ENCODE assay signal across 9 cellular contexts in genomic region chrY:19076914-19077697, GRCh38.
A peak's percentile ranks its signal among the peaks of the same experiment; 100 is the strongest.
DNase-seq lines count a peak whose midpoint lies in the region; ATAC-seq lines count a peak whose summit lies in the region.
"Had no signal": no experiment of that assay in that cellular context is flagged by ENCODE, and none has a peak within 500 bp of the region (broad histone marks: within the 10 kb centered on the region; RNA-seq: fewer than 3 reads in every experiment).

No MANE protein-coding gene starts in this region.

- intact Hi-C loops in right cardiac atrium (cut with DNase I), result no loop called here

- no peaks in the 10 kb centered on the region for H3K36me3 ChIP-seq in H7 (replicated peaks; ENCODE audit: control insufficient read depth, insufficient read depth, low read length)

- H3K27me3 Mint-ChIP-seq in T-helper 1 cell treated with Interleukin-12 subunit alpha and Interleukin-12 subunit beta and Interleukin-4 antibody, amounts not matched to agents 30 μg/mL and 1 μg/mL, for 36 hours (ENCODE audit: low read depth), result peaks cover 4% of the 10 kb centered on the region
- peaks cover 11% of the 10 kb centered on the region for H3K27me3 Mint-ChIP-seq in activated CD4-positive, alpha-beta memory T cell treated with anti-CD3 and anti-CD28 coated beads, Interleukin-2, amount 10 ng/mL, durations not matched to agents 7 days and 5 days
- no peaks in the 10 kb centered on the region for H3K27me3 Mint-ChIP-seq in stimulated activated naive CD8-positive, alpha-beta T cell treated with anti-CD3 and anti-CD28 coated beads, Interleukin-15, Interleukin-2, amounts not matched to agents 100 ng/mL and 50 ng/mL, for 24 hours

- H3K36me3 Mint-ChIP-seq in T-helper 1 cell treated with Interleukin-12 subunit alpha and Interleukin-12 subunit beta and Interleukin-4 antibody, amounts not matched to agents 30 μg/mL and 1 μg/mL, for 36 hours (ENCODE audit: low read depth), result no peaks in the 10 kb centered on the region
- H3K36me3 Mint-ChIP-seq in activated CD4-positive, alpha-beta memory T cell treated with anti-CD3 and anti-CD28 coated beads, Interleukin-2, amount 10 ng/mL, durations not matched to agents 7 days and 5 days (ENCODE audit: low read depth), result peaks cover 3% of the 10 kb centered on the region
- no peaks in the 10 kb centered on the region for H3K36me3 Mint-ChIP-seq in stimulated activated naive CD8-positive, alpha-beta T cell treated with anti-CD3 and anti-CD28 coated beads, Interleukin-15, Interleukin-2, amounts not matched to agents 100 ng/mL and 50 ng/mL, for 24 hours (ENCODE audit: low read depth)

- POLR2A ChIA-PET in activated CD4-positive, alpha-beta memory T cell treated with anti-CD3 and anti-CD28 coated beads, Interleukin-2, amount 10 ng/mL, durations not matched to agents 7 days and 5 days (lab: Charles Lee), result no interaction called here

- ATAC-seq in right cardiac atrium, result peak in 1 of 2 donors; percentile 93

- H3K27ac Mint-ChIP-seq in T-helper 1 cell treated with Interleukin-12 subunit alpha and Interleukin-12 subunit beta and Interleukin-4 antibody, amounts not matched to agents 30 μg/mL and 1 μg/mL, for 36 hours, result peak overlapping the region; percentile 33
- no peak overlapping the region for H3K27ac Mint-ChIP-seq in activated CD4-positive, alpha-beta memory T cell treated with anti-CD3 and anti-CD28 coated beads, Interleukin-2, amount 10 ng/mL, durations not matched to agents 7 days and 5 days
- H3K27ac Mint-ChIP-seq in stimulated activated naive CD8-positive, alpha-beta T cell treated with anti-CD3 and anti-CD28 coated beads, Interleukin-15, Interleukin-2, amounts not matched to agents 100 ng/mL and 50 ng/mL, for 24 hours, result peak overlapping the region; percentile 65

- no peaks in the 10 kb centered on the region for H3K9me3 Mint-ChIP-seq in T-helper 1 cell treated with Interleukin-12 subunit alpha and Interleukin-12 subunit beta and Interleukin-4 antibody, amounts not matched to agents 30 μg/mL and 1 μg/mL, for 36 hours
- H3K9me3 Mint-ChIP-seq in activated CD4-positive, alpha-beta memory T cell treated with anti-CD3 and anti-CD28 coated beads, Interleukin-2, amount 10 ng/mL, durations not matched to agents 7 days and 5 days, result no peaks in the 10 kb centered on the region
- H3K9me3 Mint-ChIP-seq in stimulated activated naive CD8-positive, alpha-beta T cell treated with anti-CD3 and anti-CD28 coated beads, Interleukin-15, Interleukin-2, amounts not matched to agents 100 ng/mL and 50 ng/mL, for 24 hours, result no peaks in the 10 kb centered on the region

- CTCF ChIA-PET in activated CD4-positive, alpha-beta memory T cell treated with anti-CD3 and anti-CD28 coated beads, Interleukin-2, amount 10 ng/mL, durations not matched to agents 7 days and 5 days (lab: Charles Lee), result no interaction called here

- H3K4me1 Mint-ChIP-seq in T-helper 1 cell treated with Interleukin-12 subunit alpha and Interleukin-12 subunit beta and Interleukin-4 antibody, amounts not matched to agents 30 μg/mL and 1 μg/mL, for 36 hours (ENCODE audit: low read depth), result peaks cover 8% of the 10 kb centered on the region
- peaks cover 6% of the 10 kb centered on the region for H3K4me1 Mint-ChIP-seq in activated CD4-positive, alpha-beta memory T cell treated with anti-CD3 and anti-CD28 coated beads, Interleukin-2, amount 10 ng/mL, durations not matched to agents 7 days and 5 days
- peaks cover 11% of the 10 kb centered on the region for H3K4me1 Mint-ChIP-seq in stimulated activated naive CD8-positive, alpha-beta T cell treated with anti-CD3 and anti-CD28 coated beads, Interleukin-15, Interleukin-2, amounts not matched to agents 100 ng/mL and 50 ng/mL, for 24 hours (ENCODE audit: low read depth)

- H3K4me3 ChIP-seq in right cardiac atrium (ENCODE audit: low read length), result peak overlapping the region; percentile 98
- H3K4me3 ChIP-seq in H7 (ENCODE audit: insufficient read depth, low read depth, low read length), result no peak overlapping the region

- 1% methylated on average over 64 of the region's 64 CpGs for WGBS in right cardiac atrium

- H3K4me1 ChIP-seq in right cardiac atrium (ENCODE audit: control insufficient read depth, insufficient read depth, low read length), result peaks cover 1% of the 10 kb centered on the region

- DNase-seq in T-helper 1 cell (no peak), right cardiac atrium (peak in 1 of 3 donors; percentile 87), NCI-H345 (lab: John Stamatoyannopoulos, UW) (no peak), SHP77 (lab: John Stamatoyannopoulos, UW) (no peak), H7 (no peak)
- DNase-seq in activated CD4-positive, alpha-beta memory T cell treated with anti-CD3 and anti-CD28 coated beads, Interleukin-2, amount 10 ng/mL, durations not matched to agents 7 days and 5 days, result peak; percentile 15
- DNase-seq: ACHN had no signal

- peak overlapping the region; percentile 76 for H3K4me3 Mint-ChIP-seq in T-helper 1 cell treated with Interleukin-12 subunit alpha and Interleukin-12 subunit beta and Interleukin-4 antibody, amounts not matched to agents 30 μg/mL and 1 μg/mL, for 36 hours
- peak overlapping the region; percentile 62 for H3K4me3 Mint-ChIP-seq in activated CD4-positive, alpha-beta memory T cell treated with anti-CD3 and anti-CD28 coated beads, Interleukin-2, amount 10 ng/mL, durations not matched to agents 7 days and 5 days
- peak overlapping the region; percentile 85 for H3K4me3 Mint-ChIP-seq in stimulated activated naive CD8-positive, alpha-beta T cell treated with anti-CD3 and anti-CD28 coated beads, Interleukin-15, Interleukin-2, amounts not matched to agents 100 ng/mL and 50 ng/mL, for 24 hours

- H3K9me3 ChIP-seq in right cardiac atrium (ENCODE audit: control insufficient read depth, low read length), result no peaks in the 10 kb centered on the region

- H3K27me3 ChIP-seq in right cardiac atrium (ENCODE audit: control insufficient read depth, insufficient read depth) (no peaks in the 10 kb centered on the region), H7 (ENCODE audit: control insufficient read depth, insufficient read depth, low read length) (no peaks in the 10 kb centered on the region)

- H3K27ac ChIP-seq in right cardiac atrium (ENCODE audit: low read length), result peak overlapping the region; percentile 91
